Comparison of ENCODE assay signal across 1 cellular context in the genomic region with DNA sequence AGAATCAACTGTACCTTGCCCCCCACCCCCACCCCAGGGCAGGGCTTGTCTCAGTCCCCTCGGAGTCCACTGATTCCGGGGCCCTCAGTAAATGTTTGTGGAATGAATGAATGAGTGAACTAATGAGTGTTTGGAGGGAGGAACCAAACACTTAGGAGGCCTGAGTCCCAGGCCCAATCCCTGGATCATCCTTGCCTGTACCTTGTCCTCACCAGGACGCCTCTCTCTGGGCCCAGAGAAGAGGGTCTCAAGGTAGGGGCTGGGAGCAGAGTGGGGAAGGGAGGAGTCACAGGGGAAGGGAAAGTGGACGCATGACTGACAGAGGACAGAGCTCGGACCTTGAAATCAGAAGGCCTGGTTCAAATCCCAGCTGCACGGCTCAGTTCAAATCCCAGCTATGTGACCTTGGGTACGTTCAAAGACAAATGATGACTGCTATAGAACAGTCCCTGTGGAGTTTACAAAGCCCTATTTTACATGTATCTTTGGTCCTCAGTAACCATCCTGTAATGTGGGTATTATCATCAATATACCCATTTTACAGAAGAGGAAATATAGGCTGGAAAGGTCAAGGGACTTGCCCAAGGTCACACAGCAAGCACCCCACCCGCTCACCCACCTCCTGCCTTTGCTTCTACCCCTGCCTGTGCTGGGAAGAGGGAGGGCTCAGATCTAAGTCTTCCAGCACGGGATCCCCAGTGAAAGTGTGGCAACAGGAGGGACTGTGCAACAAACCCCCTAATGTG.
TF ChIP-seq lines count a peak whose summit lies in the region.

No MANE protein-coding gene starts in this region.

TF ChIP-seq in H1, 55 proteins besides CTCF, POLR2A, EP300 and RAD21:
- TF ChIP-seq ZNF274 (IDR thresholded peaks at IDR 0.05; ENCODE audit: borderline replicate concordance, extremely low read depth, low read length) (no peak), KDM1A (IDR thresholded peaks at IDR 0.05; ENCODE audit: borderline replicate concordance, low read length) (peak; percentile 66; the same call in 1 of the 2 replicates)
TF ChIP-seq in H1: peak in this region for 1.
